ENCODE assay signal across 1 cellular context in the genomic region with DNA sequence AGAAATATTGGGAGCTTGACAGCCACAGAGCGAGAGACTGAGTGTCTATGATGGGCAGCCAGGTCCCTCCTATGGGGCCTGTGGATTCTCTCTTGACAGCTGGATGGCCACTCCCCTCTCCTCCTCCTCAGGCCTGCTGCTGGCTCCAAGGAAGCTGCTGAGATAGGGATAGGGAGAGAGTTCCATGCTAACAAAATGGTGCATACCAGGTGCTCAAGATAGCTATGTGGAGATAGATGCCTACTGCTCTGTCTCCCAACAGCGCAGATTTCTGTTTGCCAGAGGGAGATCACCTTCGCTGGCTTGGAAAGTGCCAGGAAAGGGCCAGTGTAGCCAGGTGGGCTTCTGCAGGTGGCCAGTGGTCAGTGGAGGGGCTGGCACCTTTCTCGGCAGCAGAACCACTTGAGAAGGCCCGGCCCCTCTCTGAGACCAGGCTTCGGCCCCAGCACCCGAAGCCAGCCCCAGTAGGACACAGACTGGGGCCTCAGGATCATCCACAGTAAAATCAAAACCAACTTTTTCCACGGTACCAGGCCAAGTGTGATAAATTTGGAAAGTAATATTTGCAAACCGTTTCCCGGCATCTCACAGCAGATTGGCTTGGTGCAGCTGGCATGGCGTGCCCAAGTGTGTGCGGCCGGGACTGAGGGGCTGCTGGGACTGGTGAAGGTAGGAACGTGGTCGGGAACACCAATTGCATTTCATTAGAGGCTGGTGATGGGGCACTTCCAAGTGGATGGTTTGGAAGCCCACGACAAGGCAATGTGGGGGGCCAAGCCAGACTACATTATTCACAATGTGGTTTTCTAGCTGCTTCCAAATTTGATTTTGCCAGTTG.
TF ChIP-seq lines count a peak whose summit lies in the region.

No MANE protein-coding gene starts in this region.

TF ChIP-seq in K562, 482 proteins besides CTCF, POLR2A, EP300 and RAD21 (continued from another document):
- TF ChIP-seq, protein P1, sequence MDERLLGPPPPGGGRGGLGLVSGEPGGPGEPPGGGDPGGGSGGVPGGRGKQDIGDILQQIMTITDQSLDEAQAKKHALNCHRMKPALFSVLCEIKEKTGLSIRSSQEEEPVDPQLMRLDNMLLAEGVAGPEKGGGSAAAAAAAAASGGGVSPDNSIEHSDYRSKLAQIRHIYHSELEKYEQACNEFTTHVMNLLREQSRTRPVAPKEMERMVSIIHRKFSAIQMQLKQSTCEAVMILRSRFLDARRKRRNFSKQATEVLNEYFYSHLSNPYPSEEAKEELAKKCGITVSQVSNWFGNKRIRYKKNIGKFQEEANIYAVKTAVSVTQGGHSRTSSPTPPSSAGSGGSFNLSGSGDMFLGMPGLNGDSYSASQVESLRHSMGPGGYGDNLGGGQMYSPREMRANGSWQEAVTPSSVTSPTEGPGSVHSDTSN (CRISPR knock-in tag; IDR thresholded peaks at IDR 0.05; ENCODE audit: low read depth) = no peak
- TF ChIP-seq, protein P1 (tag; conservative IDR thresholded peaks at IDR 0.05; ENCODE audit: low read depth) = 0 out of 2 replicates have a peak, but pooled peaks have one; percentile 13
